1 cellular context compared by ENCODE assay signal in the genomic region with DNA sequence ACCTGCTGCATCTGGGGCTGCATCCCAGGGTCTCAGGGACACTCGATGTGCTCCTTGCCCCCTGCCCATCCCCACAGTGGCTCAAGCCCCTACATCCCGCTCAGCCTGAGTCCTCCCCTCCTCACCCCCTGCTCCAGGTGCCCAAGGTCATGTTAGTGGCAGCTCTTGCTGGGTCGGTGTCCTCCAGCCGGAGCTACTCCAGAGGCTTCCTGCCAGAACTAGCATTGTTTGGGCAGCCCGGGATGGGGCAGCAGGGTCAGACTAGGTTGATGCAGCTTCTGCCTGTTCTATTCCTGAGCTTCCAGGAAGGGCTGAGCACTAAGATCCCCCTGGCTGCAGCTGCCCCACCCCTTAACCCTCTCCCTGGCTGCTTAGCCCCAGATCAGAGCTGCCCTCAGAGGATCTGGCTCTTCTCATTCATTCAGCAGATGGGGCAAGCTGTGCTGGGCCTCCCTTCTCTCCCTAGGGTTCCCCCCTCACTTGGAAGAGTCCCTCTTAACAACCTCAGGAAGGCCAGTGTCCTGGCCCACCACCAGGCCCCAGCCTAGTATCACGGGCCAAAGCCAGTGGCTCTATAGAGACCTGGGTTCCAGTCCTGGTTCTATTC.
TF ChIP-seq lines count a peak whose summit lies in the region.

No MANE protein-coding gene starts in this region.

TF ChIP-seq in GM12878, 131 proteins besides CTCF, POLR2A, EP300 and RAD21:
- TF ChIP-seq DPF2 (IDR thresholded peaks at IDR 0.05) (no peak), NFXL1 (IDR thresholded peaks at IDR 0.05; ENCODE audit: borderline replicate concordance) (no peak), NR2C1 (IDR thresholded peaks at IDR 0.05) (no peak), BACH1 (IDR thresholded peaks at IDR 0.05; ENCODE audit: borderline replicate concordance) (no peak), PML (IDR thresholded peaks at IDR 0.05; ENCODE audit: low read length) (no peak), STAT3 (IDR thresholded peaks at IDR 0.05; ENCODE audit: low read depth, low read length) (no peak), RBBP5 (conservative IDR thresholded peaks at IDR 0.05) (no peak), GABPA (IDR thresholded peaks at IDR 0.05; ENCODE audit: low read depth) (no peak), POU2F2 (IDR thresholded peaks at IDR 0.05; ENCODE audit: borderline replicate concordance, low read depth, low read length) (no peak), RFX5 (IDR thresholded peaks at IDR 0.05; ENCODE audit: low read depth, low read length) (no peak), GATAD2B (conservative IDR thresholded peaks at IDR 0.05; ENCODE audit: low read depth) (no peak), SMARCA5 (IDR thresholded peaks at IDR 0.05) (no peak), PAX5 (IDR thresholded peaks at IDR 0.05; ENCODE audit: borderline replicate concordance, low read depth, low read length) (no peak)
- TF ChIP-seq, protein P1, sequence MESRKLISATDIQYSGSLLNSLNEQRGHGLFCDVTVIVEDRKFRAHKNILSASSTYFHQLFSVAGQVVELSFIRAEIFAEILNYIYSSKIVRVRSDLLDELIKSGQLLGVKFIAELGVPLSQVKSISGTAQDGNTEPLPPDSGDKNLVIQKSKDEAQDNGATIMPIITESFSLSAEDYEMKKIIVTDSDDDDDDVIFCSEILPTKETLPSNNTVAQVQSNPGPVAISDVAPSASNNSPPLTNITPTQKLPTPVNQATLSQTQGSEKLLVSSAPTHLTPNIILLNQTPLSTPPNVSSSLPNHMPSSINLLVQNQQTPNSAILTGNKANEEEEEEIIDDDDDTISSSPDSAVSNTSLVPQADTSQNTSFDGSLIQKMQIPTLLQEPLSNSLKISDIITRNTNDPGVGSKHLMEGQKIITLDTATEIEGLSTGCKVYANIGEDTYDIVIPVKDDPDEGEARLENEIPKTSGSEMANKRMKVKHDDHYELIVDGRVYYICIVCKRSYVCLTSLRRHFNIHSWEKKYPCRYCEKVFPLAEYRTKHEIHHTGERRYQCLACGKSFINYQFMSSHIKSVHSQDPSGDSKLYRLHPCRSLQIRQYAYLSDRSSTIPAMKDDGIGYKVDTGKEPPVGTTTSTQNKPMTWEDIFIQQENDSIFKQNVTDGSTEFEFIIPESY (IDR thresholded peaks at IDR 0.05), result no peak
- TF ChIP-seq, protein P2, sequence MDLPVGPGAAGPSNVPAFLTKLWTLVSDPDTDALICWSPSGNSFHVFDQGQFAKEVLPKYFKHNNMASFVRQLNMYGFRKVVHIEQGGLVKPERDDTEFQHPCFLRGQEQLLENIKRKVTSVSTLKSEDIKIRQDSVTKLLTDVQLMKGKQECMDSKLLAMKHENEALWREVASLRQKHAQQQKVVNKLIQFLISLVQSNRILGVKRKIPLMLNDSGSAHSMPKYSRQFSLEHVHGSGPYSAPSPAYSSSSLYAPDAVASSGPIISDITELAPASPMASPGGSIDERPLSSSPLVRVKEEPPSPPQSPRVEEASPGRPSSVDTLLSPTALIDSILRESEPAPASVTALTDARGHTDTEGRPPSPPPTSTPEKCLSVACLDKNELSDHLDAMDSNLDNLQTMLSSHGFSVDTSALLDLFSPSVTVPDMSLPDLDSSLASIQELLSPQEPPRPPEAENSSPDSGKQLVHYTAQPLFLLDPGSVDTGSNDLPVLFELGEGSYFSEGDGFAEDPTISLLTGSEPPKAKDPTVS (IDR thresholded peaks at IDR 0.05; ENCODE audit: low read depth, low read length), result no peak
